In genomic region chr2:199910338-199911051, GRCh38 we compare ENCODE assay signal across 8 cellular contexts. TPM values are rescaled to one million over a fixed set of nuclear protein-coding genes. Genes with fewer than 3 reads are reported as not detected.
DNase-seq lines count a peak whose midpoint lies in the region; ATAC-seq and TF ChIP-seq lines count a peak whose summit lies in the region.

No MANE protein-coding gene starts in this region.

- ATAC-seq in GM18858 (IDR thresholded peaks at IDR 0.05; ENCODE audit: unreplicated experiment) (no peak), HG03108 (IDR thresholded peaks at IDR 0.05; ENCODE audit: unreplicated experiment) (no peak)

- H3K4me1 ChIP-seq in transverse colon: peaks cover 11 to 25% (median 17%) of the 10 kb centered on the region in 4 donors

- peaks cover 24% of the 10 kb centered on the region for H3K4me1 Mint-ChIP-seq in activated naive CD4-positive, alpha-beta T cell treated with anti-CD3 and anti-CD28 coated beads for 36 hours (ENCODE audit: low read depth)
- H3K4me1 Mint-ChIP-seq in activated T-helper 1 cell treated with anti-CD3 and anti-CD28 coated beads, Interleukin-12 subunit alpha, Interleukin-12 subunit beta, Interleukin-2, Interleukin-4 antibody, amounts not matched to agents 30 ng/mL and 10 ng/mL and 1 ng/mL, durations not matched to agents 14 hours and 24 hours and 36 hours (ENCODE audit: low read depth): peaks cover 39% of the 10 kb centered on the region

- 53 to 73% methylated on average over 12 to 18 of the region's 18 CpGs for WGBS in transverse colon (ENCODE audit: low coverage in 1 of 2), 2 donors

- no peak for TF ChIP-seq EP300 in transverse colon (IDR thresholded peaks at IDR 0.05; ENCODE audit: low read depth)

- H3K9me3 Mint-ChIP-seq in activated naive CD4-positive, alpha-beta T cell treated with anti-CD3 and anti-CD28 coated beads for 36 hours: no peaks in the 10 kb centered on the region
- H3K9me3 Mint-ChIP-seq in activated T-helper 1 cell treated with anti-CD3 and anti-CD28 coated beads, Interleukin-12 subunit alpha, Interleukin-12 subunit beta, Interleukin-2, Interleukin-4 antibody, amounts not matched to agents 30 ng/mL and 10 ng/mL and 1 ng/mL, durations not matched to agents 14 hours and 24 hours and 36 hours: no peaks in the 10 kb centered on the region

- H3K36me3 Mint-ChIP-seq in activated naive CD4-positive, alpha-beta T cell treated with anti-CD3 and anti-CD28 coated beads for 36 hours (ENCODE audit: low read depth): peaks cover 11% of the 10 kb centered on the region
- peaks cover 14% of the 10 kb centered on the region for H3K36me3 Mint-ChIP-seq in activated T-helper 1 cell treated with anti-CD3 and anti-CD28 coated beads, Interleukin-12 subunit alpha, Interleukin-12 subunit beta, Interleukin-2, Interleukin-4 antibody, amounts not matched to agents 30 ng/mL and 10 ng/mL and 1 ng/mL, durations not matched to agents 14 hours and 24 hours and 36 hours (ENCODE audit: low read depth)

- TF ChIP-seq POLR2A in transverse colon (IDR thresholded peaks at IDR 0.05): no peak

- H3K9me3 ChIP-seq in transverse colon: no peaks in the 10 kb centered on the region

- TF ChIP-seq CTCF in transverse colon (IDR thresholded peaks at IDR 0.05): no peak

- in situ Hi-C loops in transverse colon (cut with MboI; ENCODE audit: low pct_ligation_motif_present in 1 of 4, low pct_unique_long_range_greater_than_20kb in 1 of 4, low sequenced_read_pairs in 3 of 4): no loop called here

- H3K27me3 Mint-ChIP-seq in activated naive CD4-positive, alpha-beta T cell treated with anti-CD3 and anti-CD28 coated beads for 36 hours (ENCODE audit: low read depth): peaks cover 6% of the 10 kb centered on the region
- H3K27me3 Mint-ChIP-seq in activated T-helper 1 cell treated with anti-CD3 and anti-CD28 coated beads, Interleukin-12 subunit alpha, Interleukin-12 subunit beta, Interleukin-2, Interleukin-4 antibody, amounts not matched to agents 30 ng/mL and 10 ng/mL and 1 ng/mL, durations not matched to agents 14 hours and 24 hours and 36 hours (ENCODE audit: insufficient read depth): peaks cover 7% of the 10 kb centered on the region

- H3K4me3 ChIP-seq in transverse colon: peak overlapping the region in 3 of 4 donors; percentile 76 to 95 (median 77)

- peak overlapping the region; percentile 99 for H3K27ac ChIP-seq in transverse colon

- H3K27me3 ChIP-seq in transverse colon: no peaks in the 10 kb centered on the region

- no peak for DNase-seq in activated naive CD4-positive, alpha-beta T cell treated with anti-CD3 and anti-CD28 coated beads for 36 hours
- DNase-seq in activated naive CD4-positive, alpha-beta T cell treated with anti-CD3 and anti-CD28 coated beads, Interleukin-2, amount 50 U/mL, for 16 hours: no peak
- DNase-seq in activated T-helper 1 cell treated with anti-CD3 and anti-CD28 coated beads, Interleukin-12 subunit alpha, Interleukin-12 subunit beta, Interleukin-2, Interleukin-4 antibody, amounts not matched to agents 30 ng/mL and 10 ng/mL and 1 ng/mL, durations not matched to agents 14 hours and 24 hours and 36 hours (ENCODE audit: low spot score): no peak
- peak; percentile 3 for DNase-seq in left kidney (ENCODE audit: low read depth, low spot score)
- no peak for DNase-seq in transverse colon
- no peak for DNase-seq in SKM-1 treated with dmso at 0.1 percent for 144 hours (lab: John Stamatoyannopoulos, UW; ENCODE audit: unreplicated experiment)

- peak overlapping the region; percentile 96 for H3K4me3 Mint-ChIP-seq in activated naive CD4-positive, alpha-beta T cell treated with anti-CD3 and anti-CD28 coated beads for 36 hours
- peak overlapping the region; percentile 100 for H3K4me3 Mint-ChIP-seq in activated T-helper 1 cell treated with anti-CD3 and anti-CD28 coated beads, Interleukin-12 subunit alpha, Interleukin-12 subunit beta, Interleukin-2, Interleukin-4 antibody, amounts not matched to agents 30 ng/mL and 10 ng/mL and 1 ng/mL, durations not matched to agents 14 hours and 24 hours and 36 hours

- no peaks in the 10 kb centered on the region for H3K36me3 ChIP-seq in transverse colon

- CTCF ChIA-PET in activated naive CD4-positive, alpha-beta T cell treated with anti-CD3 and anti-CD28 coated beads for 36 hours (lab: Charles Lee): interaction anchor here (0.8 to 1.1 kb wide), 3 partner anchors 9 to 44 kb away, joined by 3 to 6 read pairs (median 4); no protein-coding TSS in a partner anchor

- H3K27ac Mint-ChIP-seq in activated naive CD4-positive, alpha-beta T cell treated with anti-CD3 and anti-CD28 coated beads for 36 hours: peak overlapping the region; percentile 91
- peak overlapping the region; percentile 92 for H3K27ac Mint-ChIP-seq in activated T-helper 1 cell treated with anti-CD3 and anti-CD28 coated beads, Interleukin-12 subunit alpha, Interleukin-12 subunit beta, Interleukin-2, Interleukin-4 antibody, amounts not matched to agents 30 ng/mL and 10 ng/mL and 1 ng/mL, durations not matched to agents 14 hours and 24 hours and 36 hours

- intact Hi-C loops in activated naive CD4-positive, alpha-beta T cell treated with anti-CD3 and anti-CD28 coated beads for 36 hours (cut with micrococcal nuclease): loop anchor here (1.0 to 5.0 kb wide), 6 partner anchors 45 to 616 kb away; partner anchors contain the start of genes FTCDNL1, MAIP1, SGO2 and SPATS2L
- intact Hi-C loops in activated T-helper 1 cell treated with anti-CD3 and anti-CD28 coated beads, Interleukin-12 subunit alpha, Interleukin-12 subunit beta, Interleukin-2, Interleukin-4 antibody, amounts not matched to agents 30 ng/mL and 10 ng/mL and 1 ng/mL, durations not matched to agents 14 hours and 24 hours and 36 hours (cut with micrococcal nuclease): loop anchor here (1.0 to 5.0 kb wide), 7 partner anchors 45 to 1872 kb away; partner anchors contain the start of genes ALS2, BZW1, CFLAR and FTCDNL1
- intact Hi-C loops in transverse colon (cut with DNase I; ENCODE audit: low total_unique reads): no loop called here

RNA-seq across cellular contexts. Expression of gene C2orf69, which starts 0.6 kb away (rescaled TPM):
- 10 to 100 TPM; 18.5 to 20.6 TPM for total RNA-seq in activated naive CD4-positive, alpha-beta T cell treated with anti-CD3 and anti-CD28 coated beads for 36 hours
- total RNA-seq in activated T-helper 1 cell treated with anti-CD3 and anti-CD28 coated beads, Interleukin-12 subunit alpha, Interleukin-12 subunit beta, Interleukin-2, Interleukin-4 antibody, amounts not matched to agents 30 ng/mL and 10 ng/mL and 1 ng/mL, durations not matched to agents 14 hours and 24 hours and 36 hours: 16.6 and 18.0 TPM in 2 replicates
- 10 to 100 TPM in 3 of 4 donors, 1 to 10 TPM in 1; 6.0 to 26.3 (median 13.2) TPM for total RNA-seq in transverse colon

RNA-seq across cellular contexts. Expression of gene TYW5, which starts 44.8 kb away (rescaled TPM):
- 1 to 10 TPM; 7.8 to 7.9 TPM for total RNA-seq in activated naive CD4-positive, alpha-beta T cell treated with anti-CD3 and anti-CD28 coated beads for 36 hours
- total RNA-seq in activated T-helper 1 cell treated with anti-CD3 and anti-CD28 coated beads, Interleukin-12 subunit alpha, Interleukin-12 subunit beta, Interleukin-2, Interleukin-4 antibody, amounts not matched to agents 30 ng/mL and 10 ng/mL and 1 ng/mL, durations not matched to agents 14 hours and 24 hours and 36 hours: 11.7 and 13.9 TPM in 2 replicates
- total RNA-seq in transverse colon: 10 to 100 TPM in 2 of 4 donors, 1 to 10 TPM in 2; 4.9 to 27.1 (median 11.4) TPM

RNA-seq across cellular contexts. Expression of gene MAIP1, which starts 44.9 kb away (rescaled TPM):
- 10 to 100 TPM; 28.6 to 30.0 TPM for total RNA-seq in activated naive CD4-positive, alpha-beta T cell treated with anti-CD3 and anti-CD28 coated beads for 36 hours
- 24.7 and 27.1 TPM in 2 replicates for total RNA-seq in activated T-helper 1 cell treated with anti-CD3 and anti-CD28 coated beads, Interleukin-12 subunit alpha, Interleukin-12 subunit beta, Interleukin-2, Interleukin-4 antibody, amounts not matched to agents 30 ng/mL and 10 ng/mL and 1 ng/mL, durations not matched to agents 14 hours and 24 hours and 36 hours
- total RNA-seq in transverse colon: 100 to 1,000 TPM in 1 of 4 donors, 10 to 100 TPM in 3; 19.1 to 104 (median 33.2) TPM

RNA-seq across cellular contexts. Expression of gene FTCDNL1, which starts 59.5 kb away (rescaled TPM):
- total RNA-seq in activated naive CD4-positive, alpha-beta T cell treated with anti-CD3 and anti-CD28 coated beads for 36 hours: 1 to 10 TPM; 3.8 to 5.2 TPM
- 1.7 and 2.1 TPM in 2 replicates for total RNA-seq in activated T-helper 1 cell treated with anti-CD3 and anti-CD28 coated beads, Interleukin-12 subunit alpha, Interleukin-12 subunit beta, Interleukin-2, Interleukin-4 antibody, amounts not matched to agents 30 ng/mL and 10 ng/mL and 1 ng/mL, durations not matched to agents 14 hours and 24 hours and 36 hours
- total RNA-seq in transverse colon: 1 to 10 TPM in 2 of 4 donors, not detected in 2; 1.8 to 2.7 TPM
